ENCODE assay signal across 8 cellular contexts in genomic region chr11:6480299-6480914, GRCh38. TPM values are rescaled to one million over a fixed set of nuclear protein-coding genes. Genes with fewer than 3 reads are reported as not detected.
DNase-seq lines count a peak whose midpoint lies in the region; ATAC-seq, FAIRE-seq and TF ChIP-seq lines count a peak whose summit lies in the region.

No MANE protein-coding gene starts in this region.

- FAIRE-seq in GM12892 (lab: Jason Lieb, UNC), result peak; percentile 30

- H3K4me3 Mint-ChIP-seq in WTC11 (peak overlapping the region; percentile 98), glutamatergic neuron (ENCODE audit: unreplicated experiment) (peak overlapping the region; percentile 96)

- H3K4me1 ChIP-seq in skeletal muscle satellite cell (ENCODE audit: control insufficient read depth, insufficient read depth, low read length), result peaks cover 22% of the 10 kb centered on the region

- H3K36me3 ChIP-seq in skeletal muscle satellite cell (ENCODE audit: insufficient read depth, low read length), result peaks cover 57% of the 10 kb centered on the region

- H3K9ac ChIP-seq in skeletal muscle satellite cell (ENCODE audit: low read depth, low read length), result peak overlapping the region; percentile 98

- peak overlapping the region; percentile 99 for H3K27ac Mint-ChIP-seq in WTC11
- H3K27ac Mint-ChIP-seq in glutamatergic neuron (ENCODE audit: unreplicated experiment), result peak overlapping the region; percentile 91

- peak overlapping the region; percentile 98 for H3K4me2 ChIP-seq in skeletal muscle satellite cell (ENCODE audit: low read length)

- no peaks in the 10 kb centered on the region for H3K9me3 Mint-ChIP-seq in WTC11
- peaks cover 6% of the 10 kb centered on the region for H3K9me3 Mint-ChIP-seq in glutamatergic neuron (ENCODE audit: unreplicated experiment)

- no peak for TF ChIP-seq CTCF in WTC11 (IDR thresholded peaks at IDR 0.05)
- no peak for TF ChIP-seq CTCF in glutamatergic neuron (IDR thresholded peaks at IDR 0.05; ENCODE audit: partially characterized antibody, unreplicated experiment)

- CTCF ChIA-PET in WTC11 (lab: Charles Lee), result no interaction called here

- H3K27me3 Mint-ChIP-seq in WTC11 (ENCODE audit: low read depth) (no peaks in the 10 kb centered on the region; the same call in 1 of the 2 replicates), glutamatergic neuron (ENCODE audit: unreplicated experiment) (peaks cover 7% of the 10 kb centered on the region)

- no peaks in the 10 kb centered on the region for H3K9me3 ChIP-seq in skeletal muscle satellite cell (replicated peaks; ENCODE audit: low read length)

- POLR2A ChIA-PET in WTC11 (lab: Charles Lee), result no interaction called here

- peak overlapping the region; percentile 88 for H3K4me3 ChIP-seq in skeletal muscle satellite cell (ENCODE audit: low read length)

- TF ChIP-seq POLR2A in GM12892 (IDR thresholded peaks at IDR 0.05; ENCODE audit: low read depth, low read length), result no peak

- ATAC-seq in WTC11 (no peak; the same call in 1 of the 2 replicates), HG03571 (IDR thresholded peaks at IDR 0.05; ENCODE audit: unreplicated experiment) (no peak), HG03175 (IDR thresholded peaks at IDR 0.05; ENCODE audit: unreplicated experiment) (no peak)

- H3K36me3 Mint-ChIP-seq in WTC11 (peaks cover 42% of the 10 kb centered on the region), glutamatergic neuron (ENCODE audit: unreplicated experiment) (no peaks in the 10 kb centered on the region)

- H3K27me3 ChIP-seq in skeletal muscle satellite cell (ENCODE audit: control insufficient read depth, insufficient read depth, low read length), result no peaks in the 10 kb centered on the region

- H3K4me1 Mint-ChIP-seq in WTC11 (peaks cover 25% of the 10 kb centered on the region), glutamatergic neuron (ENCODE audit: low read depth, unreplicated experiment) (peaks cover 4% of the 10 kb centered on the region)

- DNase-seq in GM12892 (ENCODE audit: insufficient read length) (no peak), WTC11 (ENCODE audit: low spot score) (no peak), glutamatergic neuron (no peak), NCI-H1694 treated with DMSO at 0.1 percent for 48 hours (lab: John Stamatoyannopoulos, UW) (no peak), kidney tubule cell (ENCODE audit: low spot score) (no peak)

TF ChIP-seq in WTC11, 78 proteins besides CTCF, POLR2A, EP300 and RAD21:
- TF ChIP-seq AR (CRISPR knock-in tag; IDR thresholded peaks at IDR 0.05) (no peak), ETV6 (CRISPR knock-in tag; IDR thresholded peaks at IDR 0.05) (no peak), FOXJ3 (CRISPR knock-in tag; IDR thresholded peaks at IDR 0.05; ENCODE audit: borderline replicate concordance) (no peak), PREB (CRISPR knock-in tag; IDR thresholded peaks at IDR 0.05; ENCODE audit: borderline replicate concordance) (no peak), ATF3 (CRISPR knock-in tag; conservative IDR thresholded peaks at IDR 0.05) (no peak), ZNF232 (CRISPR knock-in tag; IDR thresholded peaks at IDR 0.05) (no peak), KAT7 (CRISPR knock-in tag; IDR thresholded peaks at IDR 0.05; ENCODE audit: borderline replicate concordance) (peak; percentile 51; the same call in 1 of the 2 replicates)

RNA-seq across cellular contexts. Expression of gene ARFIP2, which starts 0.7 kb away (rescaled TPM):
- polyA plus RNA-seq in GM12892 (2012; ENCODE audit: missing spikeins), result 35.7 TPM
- 46.0 to 53.1 TPM (median 46.1 TPM) in 3 replicates for total RNA-seq in WTC11 (2021)
- 53.3 TPM for total RNA-seq in glutamatergic neuron (ENCODE audit: unreplicated experiment)
- 53.5 and 60.8 TPM in 2 replicates for total RNA-seq in skeletal muscle satellite cell (2012; rRNA removed)

RNA-seq across cellular contexts. Expression of gene TIMM10B, which starts 0.9 kb away (rescaled TPM):
- polyA plus RNA-seq in GM12892 (2012; ENCODE audit: missing spikeins), result 27.4 TPM
- 35.8 to 42.6 TPM (median 36.1 TPM) in 3 replicates for total RNA-seq in WTC11 (2021)
- 35.9 TPM for total RNA-seq in glutamatergic neuron (ENCODE audit: unreplicated experiment)
- 39.3 and 59.6 TPM in 2 replicates for total RNA-seq in skeletal muscle satellite cell (2012; rRNA removed)

RNA-seq across cellular contexts. Expression of gene TRIM3, which starts 6.7 kb away (rescaled TPM):
- 5.3 TPM for polyA plus RNA-seq in GM12892 (2012; ENCODE audit: missing spikeins)
- total RNA-seq in WTC11 (2021), result 16.6 to 21.3 TPM (median 19.0 TPM) in 3 replicates
- 128 TPM for total RNA-seq in glutamatergic neuron (ENCODE audit: unreplicated experiment)
- total RNA-seq in skeletal muscle satellite cell (2012; rRNA removed), result 12.7 and 13.8 TPM in 2 replicates

RNA-seq across cellular contexts. Expression of gene DNHD1, which starts 16.7 kb away (rescaled TPM):
- 20.4 TPM for polyA plus RNA-seq in GM12892 (2012; ENCODE audit: missing spikeins)
- total RNA-seq in WTC11 (2021) (10.5 to 11.5 TPM (median 10.9 TPM) in 3 replicates), glutamatergic neuron (ENCODE audit: unreplicated experiment) (9.3 TPM)
- 4.2 and 4.8 TPM in 2 replicates for total RNA-seq in skeletal muscle satellite cell (2012; rRNA removed)

RNA-seq across cellular contexts. Expression of gene HPX, which starts 39.6 kb away (rescaled TPM):
- 0.57 TPM for polyA plus RNA-seq in GM12892 (2012; ENCODE audit: missing spikeins)
- 1.4 to 2.4 TPM (median 1.7 TPM) in 3 replicates for total RNA-seq in WTC11 (2021)
- 9.6 TPM for total RNA-seq in glutamatergic neuron (ENCODE audit: unreplicated experiment)
- 2.2 TPM in 1 of 2 replicates, not detected in the other for total RNA-seq in skeletal muscle satellite cell (2012; rRNA removed)
